Comparison of ENCODE assay signal across 8 cellular contexts in genomic region chr15:40054746-40055575, GRCh38. TPM values are rescaled to one million over a fixed set of nuclear protein-coding genes. Genes with fewer than 3 reads are reported as not detected.
A peak's percentile ranks its signal among the peaks of the same experiment; 100 is the strongest.
DNase-seq lines count a peak whose midpoint lies in the region; ATAC-seq and TF ChIP-seq lines count a peak whose summit lies in the region.

No MANE protein-coding gene starts in this region.

- H3K27me3 ChIP-seq in body of pancreas (no peaks in the 10 kb centered on the region), esophagus squamous epithelium (peaks cover 0 to 67% (median 0%) of the 10 kb centered on the region in 4 donors)

- H3K4me1 Mint-ChIP-seq in CD14-positive monocyte, result peaks cover 61% of the 10 kb centered on the region
- peaks cover 28 to 78% (median 70%) of the 10 kb centered on the region in 4 donors for H3K4me1 Mint-ChIP-seq in naive thymus-derived CD8-positive, alpha-beta T cell

- DNase-seq in CD14-positive monocyte (ENCODE audit: low spot score), result no peak
- DNase-seq in NCI-H2107 treated with DMSO at 0.1 percent for 48 hours (lab: John Stamatoyannopoulos, UW; ENCODE audit: unreplicated experiment), result peak; percentile 65
- peak; percentile 83 to 93 (median 88) for DNase-seq in body of pancreas
- DNase-seq in naive thymus-derived CD8-positive, alpha-beta T cell, result peak in 2 of 10 donors; percentile 19 to 36
- no peak for DNase-seq in esophagus squamous epithelium (lab: John Stamatoyannopoulos, UW)
- DNase-seq in NCI-H2227 treated with DMSO at 0.1 percent for 48 hours (lab: John Stamatoyannopoulos, UW), result no peak

- peak; percentile 39 for TF ChIP-seq POLR2A in GM18505 (IDR thresholded peaks at IDR 0.05; ENCODE audit: borderline replicate concordance, extremely low read depth, insufficient read depth, insufficient read length)
- TF ChIP-seq POLR2A in body of pancreas (IDR thresholded peaks at IDR 0.05), result peak in 2 of 3 donors; percentile 9 to 26
- peak in 1 of 4 donors; percentile 10 for TF ChIP-seq POLR2A in esophagus squamous epithelium (IDR thresholded peaks at IDR 0.05)

- intact Hi-C loops in CD14-positive monocyte (cut with micrococcal nuclease) (no loop called here), body of pancreas (cut with DNase I) (no loop called here), esophagus squamous epithelium (cut with DNase I) (no loop called here)

- TF ChIP-seq CTCF in CD14-positive monocyte (IDR thresholded peaks at IDR 0.05), result no peak
- peak in 2 of 7 experiments; percentile 13 to 15 for TF ChIP-seq CTCF in body of pancreas (IDR thresholded peaks at IDR 0.05)
- no peak for TF ChIP-seq CTCF in esophagus squamous epithelium (IDR thresholded peaks at IDR 0.05)

- H3K9me3 ChIP-seq in body of pancreas (no peaks in the 10 kb centered on the region), esophagus squamous epithelium (no peaks in the 10 kb centered on the region)

- H3K27ac ChIP-seq in body of pancreas (peak overlapping the region; percentile 61 to 81 (median 80)), esophagus squamous epithelium (peak overlapping the region in 1 of 4 donors; percentile 53)

- no peaks in the 10 kb centered on the region for H3K9me3 Mint-ChIP-seq in CD14-positive monocyte
- no peaks in the 10 kb centered on the region for H3K9me3 Mint-ChIP-seq in naive thymus-derived CD8-positive, alpha-beta T cell

- peak overlapping the region in 5 of 7 donors; percentile 2 to 75 (median 57) for H3K27ac Mint-ChIP-seq in CD14-positive monocyte
- peak overlapping the region; percentile 55 to 95 (median 84) for H3K27ac Mint-ChIP-seq in naive thymus-derived CD8-positive, alpha-beta T cell

- H3K36me3 ChIP-seq in body of pancreas (replicated peaks in 1 of 2; ENCODE audit: insufficient read depth in 1 of 2, low read depth in 2 of 2) (no peaks in the 10 kb centered on the region), esophagus squamous epithelium (no peaks in the 10 kb centered on the region)

- peaks cover 2 to 4% of the 10 kb centered on the region in 2 donors for H3K36me3 Mint-ChIP-seq in CD14-positive monocyte
- peaks cover 0 to 6% (median 2%) of the 10 kb centered on the region in 3 donors for H3K36me3 Mint-ChIP-seq in naive thymus-derived CD8-positive, alpha-beta T cell

- H3K4me3 ChIP-seq in body of pancreas (no peak overlapping the region), esophagus squamous epithelium (no peak overlapping the region)

- H3K4me1 ChIP-seq in body of pancreas (peaks cover 28% of the 10 kb centered on the region), esophagus squamous epithelium (peaks cover 15 to 31% (median 16%) of the 10 kb centered on the region in 3 donors)

- ATAC-seq in GM18505 (IDR thresholded peaks at IDR 0.05; ENCODE audit: unreplicated experiment), result peak; percentile 55
- peak; percentile 67 for ATAC-seq in HG02938 (IDR thresholded peaks at IDR 0.05; ENCODE audit: unreplicated experiment)
- peak; percentile 84 for ATAC-seq in body of pancreas
- peak; percentile 60 to 64 for ATAC-seq in naive thymus-derived CD8-positive, alpha-beta T cell

- WGBS in body of pancreas, 2 donors, result 20 to 28% methylated on average over 2 to 7 of the region's 7 CpGs
- 42 to 86% methylated on average over 1 to 4 of the region's 7 CpGs for WGBS in esophagus squamous epithelium, 2 donors

- POLR2A ChIA-PET in naive thymus-derived CD8-positive, alpha-beta T cell (lab: Charles Lee), result interaction anchor here (0.9 to 1.4 kb wide), 2 partner anchors 50 to 55 kb away, joined by 3 to 4 read pairs; no protein-coding TSS in a partner anchor

- no peak overlapping the region for H3K4me3 Mint-ChIP-seq in CD14-positive monocyte
- peak overlapping the region; percentile 17 to 84 (median 72) for H3K4me3 Mint-ChIP-seq in naive thymus-derived CD8-positive, alpha-beta T cell

- H3K27me3 Mint-ChIP-seq in CD14-positive monocyte (ENCODE audit: low read depth in 3 of 3), result no peaks in the 10 kb centered on the region
- no peaks in the 10 kb centered on the region for H3K27me3 Mint-ChIP-seq in naive thymus-derived CD8-positive, alpha-beta T cell

RNA-seq across cellular contexts. Expression of gene SRP14, which starts 16.0 kb away (rescaled TPM):
- 100 to 1,000 TPM; 525 to 548 TPM for polyA plus RNA-seq in CD14-positive monocyte
- total RNA-seq in body of pancreas, result 100 to 1,000 TPM; 122 to 209 TPM
- total RNA-seq in naive thymus-derived CD8-positive, alpha-beta T cell, result 100 to 1,000 TPM; 147 to 158 TPM
- polyA plus RNA-seq in naive thymus-derived CD8-positive, alpha-beta T cell, result 100 to 1,000 TPM; 705 to 855 (median 766) TPM
- total RNA-seq in esophagus squamous epithelium, result 100 to 1,000 TPM; 177 to 369 (median 237) TPM

RNA-seq across cellular contexts. Expression of gene BMF, which starts 53.7 kb away (rescaled TPM):
- 1 to 10 TPM; 5.6 to 6.5 TPM for polyA plus RNA-seq in CD14-positive monocyte
- total RNA-seq in body of pancreas (10 to 100 TPM in 1 of 2 donors, 1 to 10 TPM in 1; 4.3 to 16.1 TPM), esophagus squamous epithelium (1 to 10 TPM in 2 of 4 donors, under 1 TPM in 2; 0.31 to 4.4 (median 1.4) TPM)
- total RNA-seq in naive thymus-derived CD8-positive, alpha-beta T cell, result 10 to 100 TPM; 17.4 to 19.8 TPM
- polyA plus RNA-seq in naive thymus-derived CD8-positive, alpha-beta T cell, result under 1 TPM; 0.12 to 0.44 (median 0.23) TPM

Comparison
In these comparisons a context has a peak if more than half of its experiments do, and no peak if none do; other contexts are left out.
1. DNase-seq: peak in NCI-H2107 treated with DMSO at 0.1 percent for 48 hours (single experiment) and body of pancreas (4 of 4); none in CD14-positive monocyte (single experiment), esophagus squamous epithelium (single experiment) and NCI-H2227 treated with DMSO at 0.1 percent for 48 hours (single experiment).
2. H3K4me3 Mint-ChIP-seq: peak in naive thymus-derived CD8-positive, alpha-beta T cell (10 of 10); none in CD14-positive monocyte (0 of 2).
3. Peak in every context shown above with its lines, with median percentiles within 50 percentile points of each other: ATAC-seq.